Comparison of ENCODE assay signal across 31 cellular contexts in the genomic region with DNA sequence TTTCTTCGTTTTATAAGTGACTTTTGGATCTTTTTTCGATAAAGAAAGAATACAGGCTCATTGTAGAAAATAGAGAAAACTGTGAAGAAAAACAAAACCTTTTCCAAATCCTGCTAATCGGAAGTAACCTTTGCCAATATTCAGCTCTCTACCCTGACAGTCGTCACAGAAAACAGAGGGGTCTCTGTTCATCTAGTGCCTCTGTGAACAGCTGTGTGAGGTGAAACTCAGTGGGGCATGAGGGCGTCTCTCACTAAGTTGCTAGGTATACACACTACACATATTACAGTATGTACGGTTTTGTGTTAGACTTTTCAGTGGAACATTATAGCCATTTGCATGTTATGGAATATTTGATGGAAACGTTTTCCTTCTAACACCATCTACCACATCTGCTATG.
"Had no signal": no experiment of that assay in that cellular context is flagged by ENCODE, and none has a peak within 500 bp of the region (broad histone marks: within the 10 kb centered on the region; RNA-seq: fewer than 3 reads in every experiment).

No MANE protein-coding gene starts in this region.

- H3K27me3 ChIP-seq: adrenal gland, ascending aorta, body of pancreas, brain microvascular endothelial cell, breast epithelium, cardiac muscle cell had no signal

- H3K36me3 ChIP-seq: adrenal gland, ascending aorta, brain microvascular endothelial cell, breast epithelium, cardiac muscle cell had no signal

- H3K4me1 ChIP-seq: adrenal gland, ascending aorta, body of pancreas, breast epithelium had no signal

- H3K27ac ChIP-seq: adrenal gland, ascending aorta, body of pancreas, brain microvascular endothelial cell, breast epithelium, cardiac muscle cell had no signal

- H3K9me3 ChIP-seq: adrenal gland, ascending aorta, body of pancreas, breast epithelium had no signal

- DNase-seq: activated effector memory CD4-positive, alpha-beta T cell treated with anti-CD3 and anti-CD28 coated beads, Interleukin-2, amount 50 U/mL, for 16 hours; activated effector memory CD4-positive, alpha-beta T cell treated with Interleukin-2 at 50 U/mL for 16 hours; activated gamma-delta T cell; activated gamma-delta T cell treated with Interleukin-2 at 50 U/mL for 16 hours; activated naive CD4-positive, alpha-beta T cell; activated naive CD4-positive, alpha-beta T cell treated with anti-CD3 and anti-CD28 coated beads for 36 hours; activated naive CD4-positive, alpha-beta T cell treated with anti-CD3 and anti-CD28 coated beads, Interleukin-2, amount 10 ng/mL, durations not matched to agents 7 days and 5 days; activated naive CD4-positive, alpha-beta T cell treated with anti-CD3 and anti-CD28 coated beads, Interleukin-2, amount 50 U/mL, for 16 hours; activated naive CD4-positive, alpha-beta T cell treated with Interleukin-2 at 50 U/mL for 16 hours; activated naive CD8-positive, alpha-beta T cell treated with anti-CD3 and anti-CD28 coated beads for 36 hours; activated naive CD8-positive, alpha-beta T cell treated with anti-CD3 and anti-CD28 coated beads, Interleukin-2, amount 10 ng/mL, durations not matched to agents 7 days and 5 days; activated naive CD8-positive, alpha-beta T cell treated with anti-CD3 and anti-CD28 coated beads, Interleukin-2, amount 50 U/mL, for 24 hours; activated T-cell treated with anti-CD3 and anti-CD28 coated beads, Interleukin-2, amount 50 U/mL, for 24 hours; activated T-cell treated with anti-CD3 and anti-CD28 coated beads, Interleukin-2, amount 50 U/mL, for 4 hours; activated T-cell treated with anti-CD3 and anti-CD28 coated beads, Interleukin-2, amount 50 U/mL, for 48 hours; activated T-cell treated with anti-CD3 and anti-CD28 coated beads, Interleukin-2, amount 50 U/mL, for 72 hours; adrenal gland; amniotic stem cell; amygdala; anterior cingulate cortex; aorta; body of pancreas; brain microvascular endothelial cell; caudate nucleus; central memory CD4-positive, alpha-beta T cell; cerebellar nuclear complex had no signal

- H3K4me3 ChIP-seq: adrenal gland, ascending aorta, body of pancreas, breast epithelium, cardiac muscle cell had no signal

- ATAC-seq: activated naive CD4-positive, alpha-beta T cell treated with anti-CD3 and anti-CD28 coated beads, Interleukin-2, amount 50 U/mL, for 72 hours; activated naive CD8-positive, alpha-beta T cell treated with anti-CD3 and anti-CD28 coated beads, Interleukin-2, amount 50 U/mL, for 24 hours; activated T-cell treated with anti-CD3 and anti-CD28 coated beads, Interleukin-2, amount 50 U/mL, for 4 hours; activated T-cell treated with anti-CD3 and anti-CD28 coated beads, Interleukin-2, amount 50 U/mL, for 72 hours; activated T-helper 17 cell treated with anti-CD3 and anti-CD28 coated beads, Interleukin-2, amount 50 U/mL, for 72 hours; body of pancreas had no signal
